In the genomic region with DNA sequence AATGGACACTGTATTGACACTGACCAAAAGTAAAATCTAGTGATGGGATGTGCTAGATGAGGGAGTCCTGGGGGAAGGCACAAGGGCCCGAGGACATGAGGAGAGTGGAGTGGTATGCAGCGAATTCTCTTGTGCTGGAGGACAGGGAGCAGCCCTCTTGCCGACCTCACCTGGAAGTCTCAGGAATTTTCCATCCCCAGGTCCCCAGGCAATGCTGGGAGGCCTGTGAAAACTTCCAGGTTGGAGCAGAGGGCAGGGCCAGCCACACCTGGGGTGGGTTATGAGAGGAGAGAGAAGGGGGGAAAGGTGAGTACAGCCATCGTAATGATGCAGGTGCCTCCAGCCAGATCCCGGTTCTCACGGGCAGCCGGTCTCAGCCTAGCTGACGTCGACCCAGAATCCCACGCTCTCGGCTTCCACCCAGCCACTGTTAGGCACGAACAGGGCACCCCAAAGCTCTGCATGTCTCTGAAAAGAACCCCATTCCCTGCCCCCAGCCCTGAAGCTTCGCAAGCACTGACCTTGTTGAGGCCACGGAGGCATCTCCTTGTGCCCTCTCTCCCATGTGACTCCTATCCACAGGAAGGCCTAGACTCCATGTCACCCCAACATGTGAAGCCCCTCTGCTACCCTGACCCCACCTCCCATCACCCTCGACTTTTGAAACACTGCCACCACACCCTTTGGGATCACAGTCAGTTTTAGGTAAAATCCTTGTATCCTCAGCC, we compare ENCODE assay signal across 24 cellular contexts.
"Had no signal": no experiment of that assay in that cellular context is flagged by ENCODE, and none has a peak within 500 bp of the region (broad histone marks: within the 10 kb centered on the region; RNA-seq: fewer than 3 reads in every experiment).

No MANE protein-coding gene starts in this region.

- DNase-seq: cerebellar nuclear complex; endodermal cell; erythroblast; foreskin keratinocyte; left colon; left ventricle myocardium superior; mucosa of descending colon; natural killer cell; occipital lobe; retina; right lobe of liver; stimulated activated CD4-positive, alpha-beta T cell treated with anti-CD3 and anti-CD28 coated beads, Interleukin-1b, Interleukin-23, amount 100 ng/mL, for 48 hours; stimulated activated CD4-positive, alpha-beta T cell treated with anti-CD3 and anti-CD28 coated beads, Interleukin-4, amount 100 ng/mL, for 24 hours; stimulated activated naive CD4-positive, alpha-beta T cell; stomach; substantia nigra; upper lobe of left lung; uterus had no signal

- H3K4me3 ChIP-seq: lung, mucosa of descending colon, neural progenitor cell, prostate gland, right lobe of liver, stomach, thoracic aorta, upper lobe of left lung, uterus had no signal

- H3K36me3 Mint-ChIP-seq: natural killer cell, neural progenitor cell had no signal

- H3K4me3 Mint-ChIP-seq: dendritic cell treated with granulocyte-macrophage colony-stimulating factor and Interleukin-4, amounts not matched to agents 40 ng/mL and 50 ng/mL, for 4 days; endodermal cell; natural killer cell; neural progenitor cell had no signal

- H3K9me3 ChIP-seq: mucosa of descending colon, prostate gland, right lobe of liver, stomach, thoracic aorta, upper lobe of left lung, uterus had no signal

- H3K27me3 ChIP-seq: foreskin keratinocyte, neural progenitor cell, right lobe of liver, stomach, upper lobe of left lung, uterus had no signal

- H3K79me2 ChIP-seq: parathyroid adenoma had no signal

- H3K4me1 Mint-ChIP-seq: endodermal cell, neural progenitor cell had no signal

- H3K4me2 ChIP-seq: neural progenitor cell had no signal

- H3K9me3 Mint-ChIP-seq: dendritic cell treated with granulocyte-macrophage colony-stimulating factor and Interleukin-4, amounts not matched to agents 40 ng/mL and 50 ng/mL, for 4 days; endodermal cell; natural killer cell; neural progenitor cell had no signal

- H3K27ac ChIP-seq: foreskin keratinocyte, neural progenitor cell, parathyroid adenoma, prostate gland, right lobe of liver, stomach, thoracic aorta, upper lobe of left lung, uterus had no signal

- H3K4me1 ChIP-seq: foreskin keratinocyte, parathyroid adenoma, prostate gland, right lobe of liver, stomach, upper lobe of left lung, uterus had no signal

- H2AFZ ChIP-seq: neural progenitor cell, parathyroid adenoma had no signal

- ATAC-seq: foreskin keratinocyte, left colon, left ventricle myocardium superior, natural killer cell, right lobe of liver had no signal

- H3K9ac ChIP-seq: neural progenitor cell, parathyroid adenoma had no signal

- H3K36me3 ChIP-seq: neural progenitor cell, prostate gland, right lobe of liver, stomach, thoracic aorta, upper lobe of left lung, uterus had no signal

- H3K27ac Mint-ChIP-seq: dendritic cell treated with granulocyte-macrophage colony-stimulating factor and Interleukin-4, amounts not matched to agents 40 ng/mL and 50 ng/mL, for 4 days; endodermal cell; natural killer cell; neural progenitor cell had no signal
